30 cellular contexts compared by ENCODE assay signal in the genomic region with DNA sequence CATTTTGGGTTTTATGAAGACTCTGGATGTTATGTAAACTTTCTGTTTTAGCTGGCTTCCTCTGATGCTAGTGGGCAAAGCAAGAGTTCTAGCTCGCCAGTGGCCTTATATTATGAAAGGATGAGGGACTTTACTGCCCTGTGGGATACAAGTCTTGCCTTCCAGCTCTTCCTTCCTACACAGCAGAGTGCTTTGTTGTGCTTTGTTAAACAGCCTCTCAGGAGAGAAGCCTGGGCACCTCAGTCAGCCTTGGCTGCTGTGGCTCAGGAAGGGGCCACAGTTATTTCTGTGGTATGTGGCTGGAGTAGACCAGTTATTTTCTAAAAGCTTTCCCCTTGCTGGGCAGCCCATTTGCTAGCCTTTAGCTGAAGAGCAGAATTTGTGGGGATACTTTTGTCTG.
"Had no signal": no experiment of that assay in that cellular context is flagged by ENCODE, and none has a peak within 500 bp of the region (broad histone marks: within the 10 kb centered on the region; RNA-seq: fewer than 3 reads in every experiment).

No MANE protein-coding gene starts in this region.

- ATAC-seq: activated CD4-positive, alpha-beta T cell treated with anti-CD3 and anti-CD28 coated beads for 36 hours; activated T-helper 17 cell treated with anti-CD3 and anti-CD28 coated beads, Interleukin-2, amount 50 U/mL, for 72 hours; body of pancreas; Panc1; Right ventricle myocardium inferior had no signal

- H3K4me3 ChIP-seq: body of pancreas, MG63 had no signal

- H3K9ac ChIP-seq: SK-N-SH had no signal

- H3K27me3 Mint-ChIP-seq: activated CD4-positive, alpha-beta memory T cell treated with anti-CD3 and anti-CD28 coated beads, Interleukin-2, amount 10 ng/mL, durations not matched to agents 7 days and 5 days; activated CD4-positive, alpha-beta T cell treated with anti-CD3 and anti-CD28 coated beads for 36 hours; activated naive CD4-positive, alpha-beta T cell treated with anti-CD3 and anti-CD28 coated beads, Interleukin-2, amount 10 ng/mL, durations not matched to agents 7 days and 5 days; activated naive CD8-positive, alpha-beta T cell treated with anti-CD3 and anti-CD28 coated beads, Interleukin-2, amount 10 ng/mL, durations not matched to agents 7 days and 5 days; activated T-helper 17 cell treated with anti-CD3 and anti-CD28 coated beads, Interleukin-2, amount 50 U/mL, for 72 hours had no signal

- H3K27ac ChIP-seq: body of pancreas, VCaP had no signal

- H3K4me1 ChIP-seq: body of pancreas had no signal

- H3K27ac Mint-ChIP-seq: activated CD4-positive, alpha-beta memory T cell treated with anti-CD3 and anti-CD28 coated beads, Interleukin-2, amount 10 ng/mL, durations not matched to agents 7 days and 5 days; activated CD4-positive, alpha-beta T cell treated with anti-CD3 and anti-CD28 coated beads for 36 hours; activated naive CD4-positive, alpha-beta T cell treated with anti-CD3 and anti-CD28 coated beads, Interleukin-2, amount 10 ng/mL, durations not matched to agents 7 days and 5 days; activated naive CD8-positive, alpha-beta T cell treated with anti-CD3 and anti-CD28 coated beads, Interleukin-2, amount 10 ng/mL, durations not matched to agents 7 days and 5 days; activated T-helper 17 cell treated with anti-CD3 and anti-CD28 coated beads, Interleukin-2, amount 50 U/mL, for 72 hours had no signal

- H3K4me2 ChIP-seq: SK-N-SH had no signal

- FAIRE-seq: bronchial epithelial cell had no signal

- DNase-seq: activated CD4-positive, alpha-beta memory T cell treated with anti-CD3 and anti-CD28 coated beads, Interleukin-2, amount 10 ng/mL, durations not matched to agents 7 days and 5 days; activated CD4-positive, alpha-beta T cell treated with anti-CD3 and anti-CD28 coated beads for 36 hours; activated CD4-positive, alpha-beta T cell treated with anti-CD3 and anti-CD28 coated beads, Interleukin-2, amount 50 U/mL, for 1 hour; activated gamma-delta T cell treated with Interleukin-2 at 50 U/mL for 16 hours; activated naive CD4-positive, alpha-beta T cell treated with anti-CD3 and anti-CD28 coated beads, Interleukin-2, amount 10 ng/mL, durations not matched to agents 7 days and 5 days; activated naive CD8-positive, alpha-beta T cell treated with anti-CD3 and anti-CD28 coated beads, Interleukin-2, amount 10 ng/mL, durations not matched to agents 7 days and 5 days; activated T-cell treated with anti-CD3 and anti-CD28 coated beads for 4 hours; activated T-cell treated with anti-CD3 and anti-CD28 coated beads, Interleukin-2, amount 50 U/mL, for 48 hours; aorta; body of pancreas; central memory CD4-positive, alpha-beta T cell; MG63; MV-4-11; NCI-H1092 treated with DMSO at 0.1 percent for 48 hours; NCI-H1417 treated with DMSO at 0.1 percent for 48 hours; NCI-H1694 treated with DMSO at 0.1 percent for 48 hours; NCI-H2081; NCI-H446 treated with DMSO at 0.1 percent for 48 hours; NCI-H526; NCI-H82; NK-92 treated with Interleukin-12 subunit alpha and Interleukin-12 subunit beta, amount 100 ng/mL, for 24 hours; OCI-M1; RPMI8226; SK-N-SH; T-helper 1 cell had no signal

- H3K4me3 Mint-ChIP-seq: activated CD4-positive, alpha-beta memory T cell treated with anti-CD3 and anti-CD28 coated beads, Interleukin-2, amount 10 ng/mL, durations not matched to agents 7 days and 5 days; activated CD4-positive, alpha-beta T cell treated with anti-CD3 and anti-CD28 coated beads for 36 hours; activated naive CD4-positive, alpha-beta T cell treated with anti-CD3 and anti-CD28 coated beads, Interleukin-2, amount 10 ng/mL, durations not matched to agents 7 days and 5 days; activated naive CD8-positive, alpha-beta T cell treated with anti-CD3 and anti-CD28 coated beads, Interleukin-2, amount 10 ng/mL, durations not matched to agents 7 days and 5 days; activated T-helper 17 cell treated with anti-CD3 and anti-CD28 coated beads, Interleukin-2, amount 50 U/mL, for 72 hours had no signal

- H3K36me3 ChIP-seq: MG63 had no signal

- H3K27me3 ChIP-seq: body of pancreas, MG63 had no signal

- H3K4me1 Mint-ChIP-seq: activated CD4-positive, alpha-beta memory T cell treated with anti-CD3 and anti-CD28 coated beads, Interleukin-2, amount 10 ng/mL, durations not matched to agents 7 days and 5 days; activated CD4-positive, alpha-beta T cell treated with anti-CD3 and anti-CD28 coated beads for 36 hours; activated T-helper 17 cell treated with anti-CD3 and anti-CD28 coated beads, Interleukin-2, amount 50 U/mL, for 72 hours had no signal

- H3K9me3 ChIP-seq: body of pancreas, MG63 had no signal
